ENCODE assay signal across 3 cellular contexts in genomic region chr12:125515887-125516286, GRCh38.
A peak's percentile ranks its signal among the peaks of the same experiment; 100 is the strongest.
TF ChIP-seq lines count a peak whose summit lies in the region.

No MANE protein-coding gene starts in this region.

TF ChIP-seq in GM12891, 5 proteins besides CTCF, POLR2A, EP300 and RAD21 (continued from another document):
- TF ChIP-seq PAX5 (IDR thresholded peaks at IDR 0.05; ENCODE audit: insufficient read depth, low read length, severe bottlenecking) = no peak
- TF ChIP-seq TAF1 (IDR thresholded peaks at IDR 0.05; ENCODE audit: low read depth, low read length) = no peak
- TF ChIP-seq SPI1 (IDR thresholded peaks at IDR 0.05; ENCODE audit: low read depth, low read length) = no peak

TF ChIP-seq in HEK293, 187 proteins besides CTCF, POLR2A, EP300 and RAD21:
- TF ChIP-seq ZFHX2 (tag by site-specific recombination; conservative IDR thresholded peaks at IDR 0.05) = peak; percentile 50
- TF ChIP-seq ZBTB48 (tag by site-specific recombination; IDR thresholded peaks at IDR 0.05) = no peak
- TF ChIP-seq EGR2 (tag by site-specific recombination; IDR thresholded peaks at IDR 0.05; ENCODE audit: low read depth) = 0 out of 2 replicates have a peak, but pooled peaks have one; percentile 32

TF ChIP-seq in IMR-90, 13 proteins besides CTCF, POLR2A, EP300 and RAD21 (continued from another document):
- no peak for TF ChIP-seq CEBPB (IDR thresholded peaks at IDR 0.05; ENCODE audit: low read depth, low read length)
- TF ChIP-seq ELK1 (IDR thresholded peaks at IDR 0.05; ENCODE audit: borderline replicate concordance, low read depth, low read length) = no peak
- TF ChIP-seq BHLHE40 (IDR thresholded peaks at IDR 0.05; ENCODE audit: low read depth, low read length) = no peak
- no peak for TF ChIP-seq MAZ (IDR thresholded peaks at IDR 0.05; ENCODE audit: borderline replicate concordance, low read depth, low read length)
- TF ChIP-seq MAFK (IDR thresholded peaks at IDR 0.05; ENCODE audit: low read depth, low read length) = no peak
- no peak for TF ChIP-seq CHD1 (IDR thresholded peaks at IDR 0.05; ENCODE audit: low read depth, low read length)
- TF ChIP-seq FOS (IDR thresholded peaks at IDR 0.05; ENCODE audit: low read depth, low read length) = no peak
- no peak for TF ChIP-seq MXI1 (IDR thresholded peaks at IDR 0.05; ENCODE audit: borderline replicate concordance, low read depth, low read length)
- no peak for TF ChIP-seq USF2 (IDR thresholded peaks at IDR 0.05; ENCODE audit: low read depth, low read length)
- no peak for TF ChIP-seq RCOR1 (IDR thresholded peaks at IDR 0.05; ENCODE audit: insufficient replicate concordance, low read length)
- no peak for TF ChIP-seq SMC3 (IDR thresholded peaks at IDR 0.05; ENCODE audit: low read depth, low read length)
